ENCODE assay signal across 1 cellular context in the genomic region with DNA sequence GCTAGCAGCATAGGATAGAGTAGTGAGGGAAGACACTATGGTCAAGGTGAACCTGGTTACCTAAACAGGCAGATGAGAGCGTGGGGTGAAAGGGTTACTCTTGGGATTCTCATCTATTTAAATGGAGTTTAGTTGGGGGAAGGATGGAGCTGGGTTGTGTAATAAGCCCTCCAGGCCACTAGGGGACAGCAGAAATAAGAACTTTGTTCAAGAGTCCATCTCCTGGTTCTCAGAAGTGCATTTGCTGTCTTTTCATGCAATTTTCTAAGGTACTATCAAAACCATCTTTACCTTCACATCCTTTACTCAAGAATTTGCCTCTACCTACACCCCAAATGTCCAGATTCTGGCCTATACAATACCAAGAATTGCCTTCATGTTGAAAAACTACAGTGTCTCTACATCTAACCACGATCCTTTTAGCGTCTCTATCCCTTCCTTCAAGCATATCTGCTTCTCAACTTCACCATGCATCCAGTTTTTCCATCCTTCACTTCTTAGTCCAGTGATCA.
TF ChIP-seq lines count a peak whose summit lies in the region.

No MANE protein-coding gene starts in this region.

TF ChIP-seq in GM12878, 131 proteins besides CTCF, POLR2A, EP300 and RAD21 (continued from another document):
- TF ChIP-seq PKNOX1 (IDR thresholded peaks at IDR 0.05) (0 out of 2 replicates have a peak, but pooled peaks have one; percentile 13), ZBED1 (IDR thresholded peaks at IDR 0.05; ENCODE audit: borderline replicate concordance) (0 out of 2 replicates have a peak, but pooled peaks have one; percentile 25), SREBF1 (IDR thresholded peaks at IDR 0.05; ENCODE audit: low read length) (no peak), HDGF (IDR thresholded peaks at IDR 0.05) (peak; percentile 80), ATF7 (IDR thresholded peaks at IDR 0.05; ENCODE audit: low read depth) (no peak), POLR2AphosphoS5 (IDR thresholded peaks at IDR 0.05; ENCODE audit: low read length) (peak; percentile 62), MEF2B (IDR thresholded peaks at IDR 0.05; ENCODE audit: partially characterized antibody, poor library complexity, severe bottlenecking) (no peak), SMC3 (IDR thresholded peaks at IDR 0.05; ENCODE audit: borderline replicate concordance, low read length) (peak; percentile 61; the same call in 1 of the 2 replicates), BACH1 (IDR thresholded peaks at IDR 0.05; ENCODE audit: borderline replicate concordance) (no peak), CBFB (IDR thresholded peaks at IDR 0.05; ENCODE audit: low read depth) (no peak), MXI1 (IDR thresholded peaks at IDR 0.05; ENCODE audit: low read depth, low read length) (peak; percentile 28; the same call in 1 of the 2 replicates), POU2F2 (IDR thresholded peaks at IDR 0.05; ENCODE audit: borderline replicate concordance, low read depth, low read length) (peak; percentile 33; the same call in 1 of the 3 replicates), IRF4 (IDR thresholded peaks at IDR 0.05; ENCODE audit: low read depth, low read length) (peak; percentile 9; the same call in 1 of the 2 replicates), ZBTB33 (IDR thresholded peaks at IDR 0.05) (0 out of 2 replicates have a peak, but pooled peaks have one; percentile 19), BCL11A (IDR thresholded peaks at IDR 0.05; ENCODE audit: low read depth, low read length) (no peak), CREB1 (IDR thresholded peaks at IDR 0.05; ENCODE audit: low read depth) (peak; percentile 23; the same call in 1 of the 2 replicates), NFIC (IDR thresholded peaks at IDR 0.05; ENCODE audit: low read depth, low read length) (no peak), POLR2AphosphoS2 (IDR thresholded peaks at IDR 0.05; ENCODE audit: low read depth, low read length) (peak; percentile 79; the same call in 1 of the 2 replicates), PRDM15 (CRISPR knock-in tag; IDR thresholded peaks at IDR 0.05) (peak; percentile 81), CEBPZ (IDR thresholded peaks at IDR 0.05; ENCODE audit: low read depth, low read length) (no peak), CBX5 (IDR thresholded peaks at IDR 0.05; ENCODE audit: low read depth) (0 out of 2 replicates have a peak, but pooled peaks have one; percentile 22), SMAD1 (IDR thresholded peaks at IDR 0.05; ENCODE audit: low read depth, partially characterized antibody) (peak; percentile 78), NBN (IDR thresholded peaks at IDR 0.05) (peak; percentile 48; the same call in 1 of the 2 replicates), CUX1 (IDR thresholded peaks at IDR 0.05; ENCODE audit: insufficient replicate concordance, low read depth, low read length) (peak; percentile 62), MLLT1 (IDR thresholded peaks at IDR 0.05) (peak; percentile 64), NR2F1 (conservative IDR thresholded peaks at IDR 0.05) (no peak), RELA (IDR thresholded peaks at IDR 0.05; ENCODE audit: borderline replicate concordance, partially characterized antibody) (no peak), YY1 (IDR thresholded peaks at IDR 0.05; ENCODE audit: low read depth, low read length) (peak; percentile 67)
